ENCODE assay signal across 9 cellular contexts in genomic region chr7:5426226-5426475, GRCh38. TPM values are rescaled to one million over a fixed set of nuclear protein-coding genes. Genes with fewer than 3 reads are reported as not detected.
DNase-seq lines count a peak whose midpoint lies in the region; ATAC-seq and TF ChIP-seq lines count a peak whose summit lies in the region.
"Had no signal": no experiment of that assay in that cellular context is flagged by ENCODE, and none has a peak within 500 bp of the region (broad histone marks: within the 10 kb centered on the region; RNA-seq: fewer than 3 reads in every experiment).

No MANE protein-coding gene starts in this region.

- H3K79me2 ChIP-seq in ACC112 (ENCODE audit: control insufficient read depth, insufficient read depth, low read length, unreplicated experiment): peaks cover 73% of the 10 kb centered on the region

- no peaks in the 10 kb centered on the region for H3K9me3 ChIP-seq in mononuclear cell (ENCODE audit: low read depth, low read length)

- peak overlapping the region; percentile 86 for H3K4me3 ChIP-seq in ACC112 (ENCODE audit: low read depth, low read length)
- H3K4me3 ChIP-seq in HL-60 (replicated peaks; ENCODE audit: insufficient read depth, low read length): peak overlapping the region; percentile 68
- peak overlapping the region; percentile 91 for H3K4me3 ChIP-seq in mononuclear cell (ENCODE audit: low read length)

- H3K27ac Mint-ChIP-seq in activated naive CD4-positive, alpha-beta T cell treated with anti-CD3 and anti-CD28 coated beads for 36 hours: no peak overlapping the region
- H3K27ac Mint-ChIP-seq: activated naive CD8-positive, alpha-beta T cell had no signal

- H2AFZ ChIP-seq in ACC112 (ENCODE audit: low read length, unreplicated experiment): peak overlapping the region; percentile 15

- H3K27me3 ChIP-seq in ACC112 (ENCODE audit: insufficient read depth, low read length) (no peaks in the 10 kb centered on the region), HL-60 (ENCODE audit: insufficient read depth, poor library complexity, severe bottlenecking) (no peaks in the 10 kb centered on the region), mononuclear cell (ENCODE audit: insufficient read depth, low read length) (peaks cover 49% of the 10 kb centered on the region)

- CTCF ChIA-PET in activated naive CD4-positive, alpha-beta T cell treated with anti-CD3 and anti-CD28 coated beads for 36 hours (lab: Charles Lee): interaction anchor here (0.9 kb wide), 1 partner anchor 30 kb away, joined by 4 read pairs; no protein-coding TSS in a partner anchor

- TF ChIP-seq CTCF in HL-60 (IDR thresholded peaks at IDR 0.05; ENCODE audit: insufficient read depth, low read length): no peak

- no peak for ATAC-seq in HG03442 (IDR thresholded peaks at IDR 0.05; ENCODE audit: unreplicated experiment)
- no peak for ATAC-seq in HG03095 (IDR thresholded peaks at IDR 0.05; ENCODE audit: unreplicated experiment)

- peaks cover 41% of the 10 kb centered on the region for H3K4me1 Mint-ChIP-seq in activated naive CD4-positive, alpha-beta T cell treated with anti-CD3 and anti-CD28 coated beads for 36 hours (ENCODE audit: low read depth)

- peak overlapping the region; percentile 87 for H3K27ac ChIP-seq in ACC112 (ENCODE audit: low read depth, low read length)
- H3K27ac ChIP-seq in HL-60 (replicated peaks): peak overlapping the region; percentile 97
- H3K27ac ChIP-seq in caudate nucleus (ENCODE audit: low read depth, low read length): peak overlapping the region; percentile 99

- H3K4me1 ChIP-seq in ACC112 (ENCODE audit: control insufficient read depth, insufficient read depth, low read length, unreplicated experiment): peaks cover 7% of the 10 kb centered on the region
- peaks cover 68% of the 10 kb centered on the region for H3K4me1 ChIP-seq in mononuclear cell (ENCODE audit: insufficient read depth, low read length)

- no peaks in the 10 kb centered on the region for H3K9me3 Mint-ChIP-seq in activated naive CD4-positive, alpha-beta T cell treated with anti-CD3 and anti-CD28 coated beads for 36 hours

- no peaks in the 10 kb centered on the region for H3K36me3 ChIP-seq in ACC112 (ENCODE audit: insufficient read depth, low read length)

- no peak for DNase-seq in HL-60 (ENCODE audit: low read depth in 1 of 2, low spot score in 1 of 2)
- peak in 4 of 61 donors; percentile 33 to 73 (median 58) for DNase-seq in caudate nucleus (lab: John Stamatoyannopoulos, UW)
- DNase-seq in activated naive CD4-positive, alpha-beta T cell treated with anti-CD3 and anti-CD28 coated beads for 36 hours: no peak
- no peak for DNase-seq in mesenteric fat pad (ENCODE audit: low spot score)

- H3K4me3 Mint-ChIP-seq in activated naive CD4-positive, alpha-beta T cell treated with anti-CD3 and anti-CD28 coated beads for 36 hours: no peak overlapping the region
- H3K4me3 Mint-ChIP-seq: activated naive CD8-positive, alpha-beta T cell had no signal

- H3K27me3 Mint-ChIP-seq in activated naive CD4-positive, alpha-beta T cell treated with anti-CD3 and anti-CD28 coated beads for 36 hours (ENCODE audit: low read depth): peaks cover 67% of the 10 kb centered on the region

- intact Hi-C loops in activated naive CD4-positive, alpha-beta T cell treated with anti-CD3 and anti-CD28 coated beads for 36 hours (cut with micrococcal nuclease): no loop called here

- H3K36me3 Mint-ChIP-seq in activated naive CD4-positive, alpha-beta T cell treated with anti-CD3 and anti-CD28 coated beads for 36 hours (ENCODE audit: low read depth): no peaks in the 10 kb centered on the region
- H3K36me3 Mint-ChIP-seq: activated naive CD8-positive, alpha-beta T cell had no signal

RNA-seq across cellular contexts. Expression of gene TNRC18, which starts 2.5 kb away (rescaled TPM):
- total RNA-seq in mononuclear cell (42.4 TPM), mesenteric fat pad (69.4 TPM)
- 10 to 100 TPM; 36.0 to 43.8 TPM for total RNA-seq in activated naive CD4-positive, alpha-beta T cell treated with anti-CD3 and anti-CD28 coated beads for 36 hours
